ENCODE assay signal across 9 cellular contexts in genomic region chr1:22005261-22006149, GRCh38. TPM values are rescaled to one million over a fixed set of nuclear protein-coding genes. Genes with fewer than 3 reads are reported as not detected.
DNase-seq lines count a peak whose midpoint lies in the region; ATAC-seq and TF ChIP-seq lines count a peak whose summit lies in the region.
"Not testable (repeated sequence)": the region's sequence is repeated elsewhere in the genome, so short reads cannot be mapped to it uniquely, and the experiment has no call there.
"Had no signal": no experiment of that assay in that cellular context is flagged by ENCODE, and none has a peak within 500 bp of the region (broad histone marks: within the 10 kb centered on the region; RNA-seq: fewer than 3 reads in every experiment).

No MANE protein-coding gene starts in this region.

- peak in 1 of 2 experiments; percentile 42 for TF ChIP-seq CTCF in Caco-2 (IDR thresholded peaks at IDR 0.05; ENCODE audit: insufficient read depth in 1 of 2, low read depth in 1 of 2, low read length in 1 of 2, severe bottlenecking in 1 of 2, unreplicated experiment in 1 of 2)
- peak; percentile 71 for TF ChIP-seq CTCF in HFFc6 (IDR thresholded peaks at IDR 0.05)
- peak; percentile 52 for TF ChIP-seq CTCF in brain microvascular endothelial cell (IDR thresholded peaks at IDR 0.05; ENCODE audit: low read depth, low read length, missing control alignments)

- H3K36me3 Mint-ChIP-seq in Caco-2 (ENCODE audit: insufficient read depth, unreplicated experiment); HFFc6 (ENCODE audit: low read depth); activated CD4-positive, alpha-beta T cell treated with anti-CD3 and anti-CD28 coated beads, Interleukin-2, amount 10 ng/mL, durations not matched to agents 7 days and 5 days (ENCODE audit: low read depth): not testable (repeated sequence)

- CTCF ChIA-PET in Caco-2 (lab: Charles Lee); activated CD4-positive, alpha-beta T cell treated with anti-CD3 and anti-CD28 coated beads, Interleukin-2, amount 10 ng/mL, durations not matched to agents 7 days and 5 days (lab: Charles Lee): not testable (repeated sequence)

- H3K27me3 ChIP-seq in Caco-2 (replicated peaks; ENCODE audit: control insufficient read depth, insufficient read depth, low read length); brain microvascular endothelial cell (replicated peaks): not testable (repeated sequence)

- in situ Hi-C loops in brain microvascular endothelial cell (cut with HindIII; ENCODE audit: low pct_ligation_motif_present, low sequenced_read_pairs), result not testable (repeated sequence)

- not testable (repeated sequence) for H3K9me3 Mint-ChIP-seq in Caco-2 (ENCODE audit: unreplicated experiment); HFFc6; activated CD4-positive, alpha-beta T cell treated with anti-CD3 and anti-CD28 coated beads, Interleukin-2, amount 10 ng/mL, durations not matched to agents 7 days and 5 days; stimulated activated naive CD8-positive, alpha-beta T cell treated with anti-CD3 and anti-CD28 coated beads, Interleukin-15, amount 100 ng/mL, for 72 hours

- not testable (repeated sequence) for H3K4me1 ChIP-seq in Caco-2

- DNase-seq in Caco-2, result peak; percentile 58 to 65
- DNase-seq in HFFc6, result peak; percentile 41
- peak; percentile 15 for DNase-seq in NCI-H510A treated with DMSO at 0.1 percent for 48 hours (lab: John Stamatoyannopoulos, UW)
- peak; percentile 38 for DNase-seq in activated CD4-positive, alpha-beta T cell treated with anti-CD3 and anti-CD28 coated beads, Interleukin-2, amount 10 ng/mL, durations not matched to agents 7 days and 5 days
- peak; percentile 38 for DNase-seq in brain microvascular endothelial cell
- peak in 29 of 42 donors; percentile 15 to 65 (median 41) for DNase-seq in head of caudate nucleus
- DNase-seq in mucosa of gallbladder (ENCODE audit: low spot score), result peak; percentile 67
- DNase-seq in stimulated activated naive CD8-positive, alpha-beta T cell treated with anti-CD3 and anti-CD28 coated beads, Interleukin-15, amount 100 ng/mL, for 72 hours, result peak in 1 of 2 donors; percentile 46

- ATAC-seq in stimulated activated naive CD8-positive, alpha-beta T cell treated with anti-CD3 and anti-CD28 coated beads, Interleukin-15, amount 100 ng/mL, for 72 hours, result peak; percentile 81

- POLR2A ChIA-PET in Caco-2 (lab: Charles Lee); activated CD4-positive, alpha-beta T cell treated with anti-CD3 and anti-CD28 coated beads, Interleukin-2, amount 10 ng/mL, durations not matched to agents 7 days and 5 days (lab: Charles Lee): not testable (repeated sequence)

- H3K9me3 ChIP-seq in Caco-2, result not testable (repeated sequence)

- intact Hi-C loops in Caco-2 (cut with micrococcal nuclease; ENCODE audit: unreplicated experiment); head of caudate nucleus (cut with DNase I): not testable (repeated sequence)

- H3K27me3 Mint-ChIP-seq in Caco-2 (ENCODE audit: insufficient read depth, unreplicated experiment); HFFc6 (ENCODE audit: insufficient read depth); activated CD4-positive, alpha-beta T cell treated with anti-CD3 and anti-CD28 coated beads, Interleukin-2, amount 10 ng/mL, durations not matched to agents 7 days and 5 days; stimulated activated naive CD8-positive, alpha-beta T cell treated with anti-CD3 and anti-CD28 coated beads, Interleukin-15, amount 100 ng/mL, for 72 hours: not testable (repeated sequence)

- not testable (repeated sequence) for H3K4me1 Mint-ChIP-seq in Caco-2 (ENCODE audit: low read depth, unreplicated experiment); HFFc6 (ENCODE audit: low read depth); activated CD4-positive, alpha-beta T cell treated with anti-CD3 and anti-CD28 coated beads, Interleukin-2, amount 10 ng/mL, durations not matched to agents 7 days and 5 days; stimulated activated naive CD8-positive, alpha-beta T cell treated with anti-CD3 and anti-CD28 coated beads, Interleukin-15, amount 100 ng/mL, for 72 hours

- not testable (repeated sequence) for H3K27ac ChIP-seq in brain microvascular endothelial cell

- not testable (repeated sequence) for H3K4me3 ChIP-seq in Caco-2 (ENCODE audit: low read depth, low read length); brain microvascular endothelial cell (ENCODE audit: low read depth, low read length)

- not testable (repeated sequence) for H3K4me3 Mint-ChIP-seq in Caco-2 (ENCODE audit: unreplicated experiment); HFFc6; activated CD4-positive, alpha-beta T cell treated with anti-CD3 and anti-CD28 coated beads, Interleukin-2, amount 10 ng/mL, durations not matched to agents 7 days and 5 days; stimulated activated naive CD8-positive, alpha-beta T cell treated with anti-CD3 and anti-CD28 coated beads, Interleukin-15, amount 100 ng/mL, for 72 hours

- H3K27ac Mint-ChIP-seq in Caco-2 (ENCODE audit: unreplicated experiment); HFFc6; activated CD4-positive, alpha-beta T cell treated with anti-CD3 and anti-CD28 coated beads, Interleukin-2, amount 10 ng/mL, durations not matched to agents 7 days and 5 days; stimulated activated naive CD8-positive, alpha-beta T cell treated with anti-CD3 and anti-CD28 coated beads, Interleukin-15, amount 100 ng/mL, for 72 hours: not testable (repeated sequence)

- not testable (repeated sequence) for BruUV-seq in Caco-2 (replicated peaks; lab: Mats Ljungman, UMichigan)

- H3K36me3 ChIP-seq in Caco-2 (ENCODE audit: control insufficient read depth, insufficient read depth, low read length); brain microvascular endothelial cell (replicated peaks): not testable (repeated sequence)

RNA-seq across cellular contexts. Expression of gene CELA3A, which starts 4.0 kb away (rescaled TPM):
- total RNA-seq in Caco-2 (2022) (not detected in 2 replicates), mucosa of gallbladder (25.1 TPM)
- total RNA-seq in HFFc6 (2021; fragmentation: NEBNext Ultra II Directional; extraction: Animal tissue kit (Norgen Biotek cat#: 25700)), result not detected
- not detected for total RNA-seq in activated CD4-positive, alpha-beta T cell treated with anti-CD3 and anti-CD28 coated beads, Interleukin-2, amount 10 ng/mL, durations not matched to agents 7 days and 5 days
- total RNA-seq: mononuclear cell had no signal

RNA-seq across cellular contexts. Expression of gene CELA3B, which starts 28.7 kb away (rescaled TPM):
- total RNA-seq in Caco-2 (2022), result not detected in 2 replicates
- total RNA-seq in HFFc6 (2021; fragmentation: NEBNext Ultra II Directional; extraction: Animal tissue kit (Norgen Biotek cat#: 25700)), result not detected
- not detected for total RNA-seq in activated CD4-positive, alpha-beta T cell treated with anti-CD3 and anti-CD28 coated beads, Interleukin-2, amount 10 ng/mL, durations not matched to agents 7 days and 5 days
- total RNA-seq in mucosa of gallbladder, result 13.7 TPM
- total RNA-seq: mononuclear cell had no signal

RNA-seq across cellular contexts. Expression of gene CDC42, which starts 47.0 kb away (rescaled TPM):
- total RNA-seq in Caco-2 (2022) (240 and 251 TPM in 2 replicates), mucosa of gallbladder (273 TPM)
- total RNA-seq in HFFc6 (2021; fragmentation: NEBNext Ultra II Directional; extraction: Animal tissue kit (Norgen Biotek cat#: 25700)), result 100 to 1,000 TPM; 273 to 298 (median 280) TPM
- 100 to 1,000 TPM; 378 to 413 TPM for total RNA-seq in activated CD4-positive, alpha-beta T cell treated with anti-CD3 and anti-CD28 coated beads, Interleukin-2, amount 10 ng/mL, durations not matched to agents 7 days and 5 days

Comparison
In these comparisons a context has a peak if more than half of its experiments do, and no peak if none do; other contexts are left out.
1. RNA of gene CELA3A, which starts 4.0 kb away (total RNA-seq): 25.1 TPM in mucosa of gallbladder (single experiment); not detected in Caco-2, not detected in HFFc6 and not detected in activated CD4-positive, alpha-beta T cell treated with anti-CD3 and anti-CD28 coated beads, Interleukin-2, amount 10 ng/mL, durations not matched to agents 7 days and 5 days; every median in the first group is over 10 times any median in the second.
2. RNA of gene CELA3B, which starts 28.7 kb away (total RNA-seq): 13.7 TPM in mucosa of gallbladder (single experiment); not detected in Caco-2, not detected in HFFc6 and not detected in activated CD4-positive, alpha-beta T cell treated with anti-CD3 and anti-CD28 coated beads, Interleukin-2, amount 10 ng/mL, durations not matched to agents 7 days and 5 days; every median in the first group is over 10 times any median in the second.